ENCODE assay signal across 17 cellular contexts in genomic region chr2:127658641-127659407, GRCh38. TPM values are rescaled to one million over a fixed set of nuclear protein-coding genes. Genes with fewer than 3 reads are reported as not detected.
A peak's percentile ranks its signal among the peaks of the same experiment; 100 is the strongest.
DNase-seq lines count a peak whose midpoint lies in the region; ATAC-seq and TF ChIP-seq lines count a peak whose summit lies in the region.
"Had no signal": no experiment of that assay in that cellular context is flagged by ENCODE, and none has a peak within 500 bp of the region (broad histone marks: within the 10 kb centered on the region; RNA-seq: fewer than 3 reads in every experiment).

No MANE protein-coding gene starts in this region.

- H3K36me3 Mint-ChIP-seq in activated naive CD4-positive, alpha-beta T cell treated with anti-CD3 and anti-CD28 coated beads for 36 hours (ENCODE audit: low read depth), result no peaks in the 10 kb centered on the region
- H3K36me3 Mint-ChIP-seq: CD8-positive, alpha-beta memory T cell had no signal

- no peaks in the 10 kb centered on the region for H3K4me1 Mint-ChIP-seq in activated naive CD4-positive, alpha-beta T cell treated with anti-CD3 and anti-CD28 coated beads for 36 hours (ENCODE audit: low read depth)
- H3K4me1 Mint-ChIP-seq: CD8-positive, alpha-beta memory T cell had no signal

- TF ChIP-seq CTCF in heart left ventricle (IDR thresholded peaks at IDR 0.05) (peak in 1 of 12 donors; percentile 6), osteoblast (IDR thresholded peaks at IDR 0.05; ENCODE audit: extremely low read depth, low read depth, low read length) (no peak), upper lobe of left lung (IDR thresholded peaks at IDR 0.05) (peak in 1 of 6 experiments; percentile 23)

- H3K9me3 Mint-ChIP-seq in activated naive CD4-positive, alpha-beta T cell treated with anti-CD3 and anti-CD28 coated beads for 36 hours, result no peaks in the 10 kb centered on the region
- H3K9me3 Mint-ChIP-seq: CD8-positive, alpha-beta memory T cell had no signal

- H3K36me3 ChIP-seq in heart left ventricle (peaks cover 0 to 44% (median 28%) of the 10 kb centered on the region in 9 donors), osteoblast (ENCODE audit: insufficient read depth, low read length) (no peaks in the 10 kb centered on the region), upper lobe of left lung (peaks cover 0 to 49% (median 10%) of the 10 kb centered on the region in 4 donors)
- H3K36me3 ChIP-seq: MG63 had no signal

- WGBS in heart left ventricle, 4 donors, result 56 to 61% (median 59%) methylated on average over 15 to 20 of the region's 20 CpGs
- WGBS in upper lobe of left lung, 2 donors, result 76 to 79% methylated on average over 18 to 20 of the region's 20 CpGs

- no peaks in the 10 kb centered on the region for H3K9me3 ChIP-seq in heart left ventricle
- no peaks in the 10 kb centered on the region for H3K9me3 ChIP-seq in osteoblast (ENCODE audit: low read depth, low read length)
- no peaks in the 10 kb centered on the region for H3K9me3 ChIP-seq in upper lobe of left lung
- H3K9me3 ChIP-seq: MG63 had no signal

- H3K27me3 Mint-ChIP-seq in activated naive CD4-positive, alpha-beta T cell treated with anti-CD3 and anti-CD28 coated beads for 36 hours (ENCODE audit: low read depth), result peaks cover 18% of the 10 kb centered on the region

- H3K4me3 ChIP-seq in heart left ventricle (no peak overlapping the region), osteoblast (ENCODE audit: insufficient read depth, low read length) (no peak overlapping the region), upper lobe of left lung (no peak overlapping the region)
- H3K4me3 ChIP-seq: MG63, SK-N-MC had no signal

- intact Hi-C loops in activated naive CD4-positive, alpha-beta T cell treated with anti-CD3 and anti-CD28 coated beads for 36 hours (cut with micrococcal nuclease), result no loop called here
- intact Hi-C loops in heart left ventricle (cut with DNase I), result loop anchor here in 2 of 10 donors (2.0 kb wide), 2 partner anchors 16 to 22 kb away; partner anchors contain the start of gene LIMS2 (in 1 of the 2)

- H3K27ac ChIP-seq in heart left ventricle, result peak overlapping the region; percentile 76 to 98 (median 87)
- H3K27ac ChIP-seq in osteoblast (ENCODE audit: low read depth, low read length), result no peak overlapping the region
- H3K27ac ChIP-seq in upper lobe of left lung, result peak overlapping the region; percentile 84 to 96 (median 85)
- H3K27ac ChIP-seq: epithelial cell of prostate, SK-N-MC had no signal

- H3K4me1 ChIP-seq in heart left ventricle (peaks cover 24 to 99% (median 96%) of the 10 kb centered on the region in 12 donors), osteoblast (ENCODE audit: insufficient read depth, low read length) (no peaks in the 10 kb centered on the region), upper lobe of left lung (peaks cover 64 to 73% (median 69%) of the 10 kb centered on the region in 4 donors)

- no peaks in the 10 kb centered on the region for H3K79me2 ChIP-seq in osteoblast (ENCODE audit: insufficient read depth, low read length)

- CTCF ChIA-PET in activated naive CD4-positive, alpha-beta T cell treated with anti-CD3 and anti-CD28 coated beads for 36 hours (lab: Charles Lee), result no interaction called here

- H2AFZ ChIP-seq in osteoblast (ENCODE audit: low read length), result no peak overlapping the region

- no peak for TF ChIP-seq POLR2A in heart left ventricle (IDR thresholded peaks at IDR 0.05)
- no peak for TF ChIP-seq POLR2A in upper lobe of left lung (IDR thresholded peaks at IDR 0.05)

- TF ChIP-seq EP300 in upper lobe of left lung (IDR thresholded peaks at IDR 0.05), result no peak

- H3K4me3 Mint-ChIP-seq in activated naive CD4-positive, alpha-beta T cell treated with anti-CD3 and anti-CD28 coated beads for 36 hours, result no peak overlapping the region
- H3K4me3 Mint-ChIP-seq: CD8-positive, alpha-beta memory T cell had no signal

- H3K4me2 ChIP-seq in osteoblast (ENCODE audit: insufficient read depth, low read length), result no peak overlapping the region

- peaks cover 0 to 7% (median 0%) of the 10 kb centered on the region in 9 donors for H3K27me3 ChIP-seq in heart left ventricle
- H3K27me3 ChIP-seq in osteoblast (ENCODE audit: insufficient read depth, low read length), result peaks cover 11% of the 10 kb centered on the region
- H3K27me3 ChIP-seq in upper lobe of left lung, result peaks cover 0 to under 1% (median under 1%) of the 10 kb centered on the region in 4 donors
- H3K27me3 ChIP-seq: MG63 had no signal

- ATAC-seq in heart left ventricle, result peak in 1 of 4 donors; percentile 11
- ATAC-seq in upper lobe of left lung (ENCODE audit: low FRiP score in 2 of 2), result no peak
- no peak for ATAC-seq in GM18870 (IDR thresholded peaks at IDR 0.05; ENCODE audit: unreplicated experiment)

- in situ Hi-C loops in ACHN (cut with HindIII; ENCODE audit: low pct_ligation_motif_present, low pct_unique_long_range_greater_than_20kb, low sequenced_read_pairs), result no loop called here

- peak; percentile 9 for DNase-seq in activated naive CD4-positive, alpha-beta T cell treated with anti-CD3 and anti-CD28 coated beads, Interleukin-2, amount 50 U/mL, for 16 hours
- no peak for DNase-seq in activated naive CD4-positive, alpha-beta T cell treated with anti-CD3 and anti-CD28 coated beads for 36 hours
- DNase-seq in heart left ventricle (peak; percentile 29 to 83 (median 43)), osteoblast (ENCODE audit: insufficient read length, low spot score, missing footprints) (peak; percentile 65), upper lobe of left lung (peak in 1 of 2 donors; percentile 40), ACHN (no peak), superior temporal gyrus (ENCODE audit: extremely low spot score) (no peak)
- DNase-seq: cerebellar nuclear complex; EL; MG63; NCI-H2081 treated with DMSO at 0.1 percent for 48 hours; NK-92 treated with Interleukin-12 subunit alpha and Interleukin-12 subunit beta, amount 100 ng/mL, for 24 hours had no signal

- H4K20me1 ChIP-seq in osteoblast (ENCODE audit: insufficient read depth, low read length), result no peaks in the 10 kb centered on the region

- H3K27ac Mint-ChIP-seq in activated naive CD4-positive, alpha-beta T cell treated with anti-CD3 and anti-CD28 coated beads for 36 hours, result no peak overlapping the region
- H3K27ac Mint-ChIP-seq: CD8-positive, alpha-beta memory T cell had no signal

RNA-seq across cellular contexts. Expression of gene GPR17, which starts 12.9 kb away (rescaled TPM):
- not detected for total RNA-seq in activated naive CD4-positive, alpha-beta T cell treated with anti-CD3 and anti-CD28 coated beads for 36 hours
- total RNA-seq in heart left ventricle (under 1 TPM in 6 of 9 donors, not detected in 3; 0.10 to 0.36 (median 0.24) TPM), osteoblast (not detected in 2 replicates), upper lobe of left lung (under 1 TPM in 3 of 6 donors, not detected in 3; 0.17 to 0.46 (median 0.24) TPM)
- 1 to 10 TPM in 1 of 2 donors, under 1 TPM in 1; 0.26 to 8.0 TPM for polyA plus RNA-seq in heart left ventricle
- total RNA-seq: CD8-positive, alpha-beta memory T cell; HT1080 had no signal
- polyA plus RNA-seq: CD8-positive, alpha-beta memory T cell had no signal

RNA-seq across cellular contexts. Expression of gene LIMS2, which starts 16.5 kb away (rescaled TPM):
- total RNA-seq in activated naive CD4-positive, alpha-beta T cell treated with anti-CD3 and anti-CD28 coated beads for 36 hours, result 10 to 100 TPM; 14.6 to 15.5 TPM
- total RNA-seq in heart left ventricle, result 100 to 1,000 TPM in 7 of 9 donors, 10 to 100 TPM in 2; 97.1 to 225 (median 158) TPM
- 100 to 1,000 TPM; 115 to 293 TPM for polyA plus RNA-seq in heart left ventricle
- total RNA-seq in osteoblast, result 11.2 and 14.8 TPM in 2 replicates
- total RNA-seq in upper lobe of left lung, result 100 to 1,000 TPM in 4 of 6 donors, 10 to 100 TPM in 2; 33.6 to 169 (median 109) TPM

RNA-seq across cellular contexts. Expression of gene SFT2D3, which starts 42.5 kb away (rescaled TPM):
- total RNA-seq in activated naive CD4-positive, alpha-beta T cell treated with anti-CD3 and anti-CD28 coated beads for 36 hours, result 1 to 10 TPM; 3.1 to 3.3 TPM
- 1 to 10 TPM; 2.4 to 5.2 (median 3.7) TPM for total RNA-seq in heart left ventricle
- 1 to 10 TPM; 2.8 to 3.4 TPM for polyA plus RNA-seq in heart left ventricle
- total RNA-seq in osteoblast, result 5.8 and 6.5 TPM in 2 replicates
- total RNA-seq in upper lobe of left lung, result 10 to 100 TPM in 2 of 6 donors, 1 to 10 TPM in 4; 6.4 to 13.1 (median 9.1) TPM

Comparison
In these comparisons a context has a peak if more than half of its experiments do, and no peak if none do; other contexts are left out.
1. DNase-seq: peak in activated naive CD4-positive, alpha-beta T cell treated with anti-CD3 and anti-CD28 coated beads, Interleukin-2, amount 50 U/mL, for 16 hours (single experiment), heart left ventricle (5 of 5) and osteoblast (single experiment); none in activated naive CD4-positive, alpha-beta T cell treated with anti-CD3 and anti-CD28 coated beads for 36 hours (single experiment), ACHN (single experiment) and superior temporal gyrus (single experiment).